ENCODE assay signal across 18 cellular contexts in the genomic region with DNA sequence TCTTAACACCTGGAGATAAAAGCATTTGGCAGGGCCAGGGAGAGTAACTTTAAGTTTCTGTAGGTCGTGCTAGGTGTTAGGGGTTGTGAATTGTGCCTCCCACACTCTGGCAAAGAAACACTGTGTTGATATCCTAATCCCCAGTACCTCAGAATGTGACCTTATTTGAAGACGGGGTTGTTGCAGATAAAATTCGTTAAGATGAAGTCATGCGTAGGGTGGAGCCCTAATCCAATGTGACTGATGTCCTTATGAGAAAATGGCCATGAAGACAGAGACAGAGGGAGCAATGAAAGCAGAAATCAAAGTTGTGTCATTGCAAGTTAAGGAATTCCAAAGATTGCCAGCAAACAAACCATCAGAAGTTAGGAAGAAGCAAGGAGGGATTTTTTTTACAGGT. TPM values are rescaled to one million over a fixed set of nuclear protein-coding genes. Genes with fewer than 3 reads are reported as not detected.
A peak's percentile ranks its signal among the peaks of the same experiment; 100 is the strongest.
DNase-seq lines count a peak whose midpoint lies in the region; ATAC-seq and TF ChIP-seq lines count a peak whose summit lies in the region.
"Had no signal": no experiment of that assay in that cellular context is flagged by ENCODE, and none has a peak within 500 bp of the region (broad histone marks: within the 10 kb centered on the region; RNA-seq: fewer than 3 reads in every experiment).

No MANE protein-coding gene starts in this region.

- no peak overlapping the region for H3K9ac ChIP-seq in endodermal cell (ENCODE audit: extremely low read depth, low read length, poor library complexity, severe bottlenecking)
- H3K9ac ChIP-seq: BLaER1 treated with 17β-estradiol and CSF1 and Interleukin-3, amounts not matched to agents 10 nM and 100 nM had no signal

- H3K4me3 ChIP-seq in endodermal cell (ENCODE audit: low read length) (no peak overlapping the region), lower leg skin (ENCODE audit: low read depth, poor library complexity, severe bottlenecking) (no peak overlapping the region)
- H3K4me3 ChIP-seq: A549; BLaER1 treated with 17β-estradiol and CSF1 and Interleukin-3, amounts not matched to agents 10 nM and 100 nM; GM12878 had no signal

- intact Hi-C loops in activated CD4-positive, alpha-beta T cell treated with anti-CD3 and anti-CD28 coated beads, Interleukin-2, amount 10 ng/mL, durations not matched to agents 24 days and 14 days (cut with micrococcal nuclease) = loop anchor here (2.0 kb wide), 1 partner anchor 19 kb away; no protein-coding TSS in a partner anchor
- intact Hi-C loops in activated T-helper 2 cell treated with anti-CD3 and anti-CD28 coated beads, Interferon-gamma antibody, Interleukin-2, Interleukin-4, amounts not matched to agents 10 μg/mL and 5 μg/mL and 100 μg/mL, durations not matched to agents 14 hours and 24 hours and 36 hours (cut with micrococcal nuclease) = no loop called here
- intact Hi-C loops in lower leg skin (cut with DNase I; ENCODE audit: low total_unique reads) = no loop called here

- 63 to 91% methylated on average over 3 to 4 of the region's 4 CpGs for WGBS in endodermal cell (ENCODE audit: insufficient coverage in 1 of 2, insufficient read length in 1 of 2), 2 experiments
- WGBS in lower leg skin, 2 donors = 60 to 72% methylated on average over 4 of the region's 4 CpGs

- H3K27ac ChIP-seq in endodermal cell (ENCODE audit: low read depth, low read length) = no peak overlapping the region
- H3K27ac ChIP-seq: 22Rv1; A549; BLaER1 treated with 17β-estradiol and CSF1 and Interleukin-3, amounts not matched to agents 10 nM and 100 nM; C4-2B had no signal

- H3K9me3 ChIP-seq in endodermal cell (ENCODE audit: control insufficient read depth, low read length) = no peaks in the 10 kb centered on the region
- H3K9me3 ChIP-seq: A549, Caco-2 had no signal

- H3K27me3 ChIP-seq in endodermal cell (ENCODE audit: control insufficient read depth, insufficient read depth, low read length, poor library complexity, severe bottlenecking) = no peaks in the 10 kb centered on the region
- H3K27me3 ChIP-seq: BLaER1 treated with 17β-estradiol and CSF1 and Interleukin-3, amounts not matched to agents 10 nM and 100 nM had no signal

- TF ChIP-seq CTCF in endodermal cell (conservative IDR thresholded peaks at IDR 0.05) (no peak), lower leg skin (IDR thresholded peaks at IDR 0.05) (no peak)

- H3K27ac Mint-ChIP-seq in activated CD4-positive, alpha-beta T cell treated with anti-CD3 and anti-CD28 coated beads, Interleukin-2, amount 10 ng/mL, durations not matched to agents 24 days and 14 days = peak overlapping the region; percentile 48
- H3K27ac Mint-ChIP-seq in activated T-helper 2 cell treated with anti-CD3 and anti-CD28 coated beads, Interferon-gamma antibody, Interleukin-2, Interleukin-4, amounts not matched to agents 10 μg/mL and 5 μg/mL and 100 μg/mL, durations not matched to agents 14 hours and 24 hours and 36 hours = peak overlapping the region; percentile 1
- peak overlapping the region; percentile 28 for H3K27ac Mint-ChIP-seq in endodermal cell
- no peak overlapping the region for H3K27ac Mint-ChIP-seq in effector memory CD8-positive, alpha-beta T cell
- H3K27ac Mint-ChIP-seq: B cell; CD4-positive, alpha-beta T cell; CD8-positive, alpha-beta T cell had no signal

- no peak for ATAC-seq in effector memory CD8-positive, alpha-beta T cell (replicated peaks)
- ATAC-seq: A549; CD8-positive, alpha-beta T cell; GM12878 had no signal

- H3K36me3 ChIP-seq in endodermal cell (ENCODE audit: control insufficient read depth, insufficient read depth, low read length) = no peaks in the 10 kb centered on the region
- H3K36me3 ChIP-seq: BLaER1 treated with 17β-estradiol and CSF1 and Interleukin-3, amounts not matched to agents 10 nM and 100 nM had no signal

- H3K4me1 Mint-ChIP-seq in activated CD4-positive, alpha-beta T cell treated with anti-CD3 and anti-CD28 coated beads, Interleukin-2, amount 10 ng/mL, durations not matched to agents 24 days and 14 days = peaks cover 53% of the 10 kb centered on the region
- peaks cover 78% of the 10 kb centered on the region for H3K4me1 Mint-ChIP-seq in activated T-helper 2 cell treated with anti-CD3 and anti-CD28 coated beads, Interferon-gamma antibody, Interleukin-2, Interleukin-4, amounts not matched to agents 10 μg/mL and 5 μg/mL and 100 μg/mL, durations not matched to agents 14 hours and 24 hours and 36 hours (ENCODE audit: low read depth)
- peaks cover 11% of the 10 kb centered on the region for H3K4me1 Mint-ChIP-seq in endodermal cell
- peaks cover 18 to 27% of the 10 kb centered on the region in 2 donors for H3K4me1 Mint-ChIP-seq in effector memory CD8-positive, alpha-beta T cell (ENCODE audit: low read depth in 2 of 2)
- H3K4me1 Mint-ChIP-seq: B cell had no signal

- no peak for DNase-seq in activated CD4-positive, alpha-beta T cell treated with anti-CD3 and anti-CD28 coated beads, Interleukin-2, amount 10 ng/mL, durations not matched to agents 24 days and 14 days
- no peak for DNase-seq in activated CD4-positive, alpha-beta T cell treated with anti-CD3 and anti-CD28 coated beads, Interleukin-2, amount 50 U/mL, for 4 hours
- no peak for DNase-seq in activated T-helper 2 cell treated with anti-CD3 and anti-CD28 coated beads, Interferon-gamma antibody, Interleukin-2, Interleukin-4, amounts not matched to agents 10 μg/mL and 5 μg/mL and 100 μg/mL, durations not matched to agents 14 hours and 24 hours and 36 hours (ENCODE audit: low spot score)
- no peak for DNase-seq in endodermal cell
- DNase-seq in effector memory CD8-positive, alpha-beta T cell = no peak
- DNase-seq in lower leg skin (ENCODE audit: low spot score in 2 of 2) = no peak
- DNase-seq: AML-193; Caco-2; Calu3; CD4-positive, alpha-beta T cell; CD8-positive, alpha-beta T cell; DMS79 treated with DMSO at 0.1 percent for 48 hours had no signal

- peaks cover 13% of the 10 kb centered on the region for H3K9me3 Mint-ChIP-seq in activated CD4-positive, alpha-beta T cell treated with anti-CD3 and anti-CD28 coated beads, Interleukin-2, amount 10 ng/mL, durations not matched to agents 24 days and 14 days
- no peaks in the 10 kb centered on the region for H3K9me3 Mint-ChIP-seq in activated T-helper 2 cell treated with anti-CD3 and anti-CD28 coated beads, Interferon-gamma antibody, Interleukin-2, Interleukin-4, amounts not matched to agents 10 μg/mL and 5 μg/mL and 100 μg/mL, durations not matched to agents 14 hours and 24 hours and 36 hours
- no peaks in the 10 kb centered on the region for H3K9me3 Mint-ChIP-seq in endodermal cell
- no peaks in the 10 kb centered on the region for H3K9me3 Mint-ChIP-seq in effector memory CD8-positive, alpha-beta T cell
- H3K9me3 Mint-ChIP-seq: CD4-positive, alpha-beta T cell; CD8-positive, alpha-beta T cell had no signal

- H3K4me1 ChIP-seq in endodermal cell (ENCODE audit: control insufficient read depth, insufficient read depth, low read length) = peaks cover 14% of the 10 kb centered on the region
- H3K4me1 ChIP-seq: A549 had no signal

- H3K27me3 Mint-ChIP-seq in activated CD4-positive, alpha-beta T cell treated with anti-CD3 and anti-CD28 coated beads, Interleukin-2, amount 10 ng/mL, durations not matched to agents 24 days and 14 days = no peaks in the 10 kb centered on the region
- H3K27me3 Mint-ChIP-seq in activated T-helper 2 cell treated with anti-CD3 and anti-CD28 coated beads, Interferon-gamma antibody, Interleukin-2, Interleukin-4, amounts not matched to agents 10 μg/mL and 5 μg/mL and 100 μg/mL, durations not matched to agents 14 hours and 24 hours and 36 hours (ENCODE audit: low read depth) = peaks cover 16% of the 10 kb centered on the region
- no peaks in the 10 kb centered on the region for H3K27me3 Mint-ChIP-seq in endodermal cell (ENCODE audit: insufficient read depth)
- peaks cover 6 to 16% of the 10 kb centered on the region in 2 donors for H3K27me3 Mint-ChIP-seq in effector memory CD8-positive, alpha-beta T cell
- H3K27me3 Mint-ChIP-seq: CD4-positive, alpha-beta T cell had no signal

- H3K36me3 Mint-ChIP-seq in activated CD4-positive, alpha-beta T cell treated with anti-CD3 and anti-CD28 coated beads, Interleukin-2, amount 10 ng/mL, durations not matched to agents 24 days and 14 days (ENCODE audit: low read depth) = peaks cover 5% of the 10 kb centered on the region
- H3K36me3 Mint-ChIP-seq in activated T-helper 2 cell treated with anti-CD3 and anti-CD28 coated beads, Interferon-gamma antibody, Interleukin-2, Interleukin-4, amounts not matched to agents 10 μg/mL and 5 μg/mL and 100 μg/mL, durations not matched to agents 14 hours and 24 hours and 36 hours (ENCODE audit: low read depth) = peaks cover 4% of the 10 kb centered on the region
- no peaks in the 10 kb centered on the region for H3K36me3 Mint-ChIP-seq in endodermal cell (ENCODE audit: low read depth)
- no peaks in the 10 kb centered on the region for H3K36me3 Mint-ChIP-seq in effector memory CD8-positive, alpha-beta T cell (ENCODE audit: insufficient read depth)
- H3K36me3 Mint-ChIP-seq: CD8-positive, alpha-beta T cell had no signal

- no peak overlapping the region for H3K4me3 Mint-ChIP-seq in activated CD4-positive, alpha-beta T cell treated with anti-CD3 and anti-CD28 coated beads, Interleukin-2, amount 10 ng/mL, durations not matched to agents 24 days and 14 days
- H3K4me3 Mint-ChIP-seq in activated T-helper 2 cell treated with anti-CD3 and anti-CD28 coated beads, Interferon-gamma antibody, Interleukin-2, Interleukin-4, amounts not matched to agents 10 μg/mL and 5 μg/mL and 100 μg/mL, durations not matched to agents 14 hours and 24 hours and 36 hours (ENCODE audit: low read depth) = no peak overlapping the region
- H3K4me3 Mint-ChIP-seq in endodermal cell = no peak overlapping the region
- no peak overlapping the region for H3K4me3 Mint-ChIP-seq in effector memory CD8-positive, alpha-beta T cell
- H3K4me3 Mint-ChIP-seq: B cell; CD4-positive, alpha-beta T cell; CD8-positive, alpha-beta T cell had no signal

- TF ChIP-seq POLR2A in lower leg skin (IDR thresholded peaks at IDR 0.05) = no peak

RNA-seq across cellular contexts. Expression of a gene that starts 40.5 kb away (rescaled TPM):
- 3.8 and 4.7 TPM in 2 replicates for total RNA-seq in activated CD4-positive, alpha-beta T cell treated with anti-CD3 and anti-CD28 coated beads, Interleukin-2, amount 10 ng/mL, durations not matched to agents 24 days and 14 days
- 3.7 and 5.5 TPM in 2 replicates for total RNA-seq in activated T-helper 2 cell treated with anti-CD3 and anti-CD28 coated beads, Interferon-gamma antibody, Interleukin-2, Interleukin-4, amounts not matched to agents 10 μg/mL and 5 μg/mL and 100 μg/mL, durations not matched to agents 14 hours and 24 hours and 36 hours
- total RNA-seq in endodermal cell = 1 to 10 TPM; 4.1 to 4.2 TPM
- 6.2 TPM for polyA plus RNA-seq in endodermal cell (2013, experiment 1 of 2)
- polyA plus RNA-seq in endodermal cell (2013, experiment 2 of 2) = 5.4 TPM
- 1 to 10 TPM in 3 of 4 donors, under 1 TPM in 1; 0.72 to 3.8 (median 3.1) TPM for total RNA-seq in lower leg skin

Comparison
In these comparisons a context has a peak if more than half of its experiments do, and no peak if none do; other contexts are left out.
1. H3K27ac Mint-ChIP-seq: peak in activated CD4-positive, alpha-beta T cell treated with anti-CD3 and anti-CD28 coated beads, Interleukin-2, amount 10 ng/mL, durations not matched to agents 24 days and 14 days (single experiment), activated T-helper 2 cell treated with anti-CD3 and anti-CD28 coated beads, Interferon-gamma antibody, Interleukin-2, Interleukin-4, amounts not matched to agents 10 μg/mL and 5 μg/mL and 100 μg/mL, durations not matched to agents 14 hours and 24 hours and 36 hours (single experiment) and endodermal cell (single experiment); none in effector memory CD8-positive, alpha-beta T cell (0 of 2).